Comparison of ENCODE assay signal across 18 cellular contexts in the genomic region with DNA sequence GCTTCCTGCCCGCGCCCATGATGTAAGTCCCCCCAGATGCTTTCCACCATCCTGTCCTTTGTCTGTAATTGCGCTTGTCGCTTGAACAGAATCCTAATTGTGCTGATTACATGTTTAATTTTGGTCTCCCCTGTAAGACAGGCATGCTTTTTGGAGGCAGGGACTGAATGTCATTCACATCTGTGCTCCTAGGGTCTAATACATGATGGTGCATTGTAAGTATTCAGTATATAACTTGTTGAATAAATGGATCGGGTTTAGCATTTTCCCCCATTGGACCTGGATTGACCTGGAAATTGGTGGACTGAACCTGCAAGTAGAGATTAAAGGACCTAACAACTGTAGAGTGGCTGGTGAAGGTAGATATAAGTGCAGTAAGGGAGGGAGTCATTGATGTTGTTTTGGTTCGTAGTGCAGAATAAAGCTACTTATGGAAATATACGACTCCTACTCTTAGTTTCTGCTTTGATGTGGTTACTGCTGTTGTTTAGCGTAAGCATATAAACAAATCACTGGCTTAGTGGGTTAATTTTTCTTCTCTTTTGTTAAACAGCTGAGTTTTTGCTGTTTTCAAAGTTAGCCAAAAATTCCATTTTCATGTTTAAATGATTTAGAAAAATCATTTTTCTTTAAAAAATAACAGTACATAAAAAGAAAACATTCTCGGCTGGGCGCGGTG. TPM values are rescaled to one million over a fixed set of nuclear protein-coding genes. Genes with fewer than 3 reads are reported as not detected.
DNase-seq lines count a peak whose midpoint lies in the region; ATAC-seq and TF ChIP-seq lines count a peak whose summit lies in the region.
"Had no signal": no experiment of that assay in that cellular context is flagged by ENCODE, and none has a peak within 500 bp of the region (broad histone marks: within the 10 kb centered on the region; RNA-seq: fewer than 3 reads in every experiment).

No MANE protein-coding gene starts in this region.

- POLR2A ChIA-PET in AG04450 (lab: Yijun Ruan, JAX): interaction anchor here (1.4 kb wide), 1 partner anchor 44 kb away, joined by 3 read pairs; no protein-coding TSS in a partner anchor

- TF ChIP-seq CTCF in AG04450 (IDR thresholded peaks at IDR 0.05; ENCODE audit: low read depth, low read length): no peak
- no peak for TF ChIP-seq CTCF in HFFc6 (IDR thresholded peaks at IDR 0.05)
- TF ChIP-seq CTCF in esophagus muscularis mucosa (IDR thresholded peaks at IDR 0.05): no peak

- DNase-seq in AG04450 (ENCODE audit: low read depth, low spot score) (no peak), HFFc6 (no peak), esophagus muscularis mucosa (ENCODE audit: extremely low spot score) (no peak), ureter (ENCODE audit: low spot score) (no peak), erythroblast (lab: John Stamatoyannopoulos, UW) (no peak)
- DNase-seq: activated naive CD4-positive, alpha-beta T cell treated with Interleukin-2 at 50 U/mL for 16 hours; amygdala; central memory CD4-positive, alpha-beta T cell; KG1; naive B cell; spleen; stimulated activated CD4-positive, alpha-beta T cell treated with anti-CD3 and anti-CD28 coated beads, Interleukin-4, amount 100 ng/mL, for 4 hours had no signal

- H3K4me1 Mint-ChIP-seq in HFFc6 (ENCODE audit: low read depth): peaks cover 96% of the 10 kb centered on the region

- peaks cover 74 to 98% (median 90%) of the 10 kb centered on the region in 4 donors for H3K4me1 ChIP-seq in esophagus muscularis mucosa
- H3K4me1 ChIP-seq in rectal smooth muscle tissue (ENCODE audit: control insufficient read depth, insufficient read depth, low read length): peaks cover 30% of the 10 kb centered on the region
- H3K4me1 ChIP-seq: parathyroid adenoma had no signal

- peaks cover 61% of the 10 kb centered on the region for H3K36me3 Mint-ChIP-seq in HFFc6 (ENCODE audit: low read depth)
- H3K36me3 Mint-ChIP-seq: naive B cell had no signal

- H3K9me3 Mint-ChIP-seq in HFFc6: no peaks in the 10 kb centered on the region
- H3K9me3 Mint-ChIP-seq: naive B cell; T-helper 1 cell treated with Interleukin-12 subunit alpha and Interleukin-12 subunit beta and Interleukin-4 antibody, amounts not matched to agents 30 μg/mL and 1 μg/mL, for 36 hours had no signal

- peak overlapping the region; percentile 79 for H3K27ac Mint-ChIP-seq in HFFc6
- H3K27ac Mint-ChIP-seq: T-helper 1 cell treated with Interleukin-12 subunit alpha and Interleukin-12 subunit beta and Interleukin-4 antibody, amounts not matched to agents 30 μg/mL and 1 μg/mL, for 36 hours had no signal

- H3K27me3 ChIP-seq in AG04450 (ENCODE audit: control insufficient read depth, insufficient read depth, low read length): no peaks in the 10 kb centered on the region
- H3K27me3 ChIP-seq in esophagus muscularis mucosa: no peaks in the 10 kb centered on the region
- H3K27me3 ChIP-seq in rectal smooth muscle tissue (ENCODE audit: control insufficient read depth, insufficient read depth, low read length): no peaks in the 10 kb centered on the region
- H3K27me3 ChIP-seq: spleen, suprapubic skin had no signal

- H3K27me3 Mint-ChIP-seq in HFFc6 (ENCODE audit: insufficient read depth): peaks cover 13% of the 10 kb centered on the region
- H3K27me3 Mint-ChIP-seq: naive B cell had no signal

- TF ChIP-seq EP300 in esophagus muscularis mucosa (IDR thresholded peaks at IDR 0.05): no peak

- 95% methylated on average over 11 of the region's 11 CpGs for WGBS in esophagus muscularis mucosa

- ATAC-seq in HG03280 (IDR thresholded peaks at IDR 0.05; ENCODE audit: unreplicated experiment): no peak
- ATAC-seq in GM18502 (IDR thresholded peaks at IDR 0.05; ENCODE audit: poor library complexity, unreplicated experiment): no peak

- CTCF ChIA-PET in AG04450 (lab: Charles Lee): interaction anchor here (0.6 to 1.4 kb wide), 2 partner anchors 70 to 142 kb away, joined by 3 to 5 read pairs; no protein-coding TSS in a partner anchor

- 0 out of 2 replicates have a peak overlapping the region, but pooled peaks have one; percentile 9 for H3K4me3 Mint-ChIP-seq in HFFc6
- H3K4me3 Mint-ChIP-seq: naive B cell; T-helper 1 cell treated with Interleukin-12 subunit alpha and Interleukin-12 subunit beta and Interleukin-4 antibody, amounts not matched to agents 30 μg/mL and 1 μg/mL, for 36 hours had no signal

- TF ChIP-seq POLR2A in esophagus muscularis mucosa (IDR thresholded peaks at IDR 0.05; ENCODE audit: low read depth) (no peak), erythroblast (IDR thresholded peaks at IDR 0.05; ENCODE audit: low read length) (no peak)

- intact Hi-C loops in esophagus muscularis mucosa (cut with DNase I): no loop called here

- no peak overlapping the region for H3K4me3 ChIP-seq in AG04450 (ENCODE audit: low read depth, low read length)
- H3K4me3 ChIP-seq in esophagus muscularis mucosa: no peak overlapping the region
- no peak overlapping the region for H3K4me3 ChIP-seq in rectal smooth muscle tissue (ENCODE audit: low read length)
- H3K4me3 ChIP-seq: spleen, suprapubic skin had no signal

- H3K9ac ChIP-seq in rectal smooth muscle tissue (ENCODE audit: low read length): no peak overlapping the region
- H3K9ac ChIP-seq: parathyroid adenoma had no signal

- H3K36me3 ChIP-seq in esophagus muscularis mucosa: no peaks in the 10 kb centered on the region
- H3K36me3 ChIP-seq in rectal smooth muscle tissue (ENCODE audit: control insufficient read depth, insufficient read depth, low read length): no peaks in the 10 kb centered on the region
- H3K36me3 ChIP-seq: spleen, suprapubic skin had no signal

- H3K27ac ChIP-seq in AG04450 (ENCODE audit: low read depth, low read length): peak overlapping the region; percentile 32
- H3K27ac ChIP-seq in esophagus muscularis mucosa (replicated peaks in 1 of 4): peak overlapping the region; percentile 31 to 64 (median 56)
- peak overlapping the region; percentile 38 for H3K27ac ChIP-seq in rectal smooth muscle tissue (ENCODE audit: low read depth, low read length)
- H3K27ac ChIP-seq: parathyroid adenoma, suprapubic skin had no signal

- H3K9me3 ChIP-seq in AG04450 (ENCODE audit: control insufficient read depth, insufficient read depth, low read length) (no peaks in the 10 kb centered on the region), esophagus muscularis mucosa (no peaks in the 10 kb centered on the region)
- H3K9me3 ChIP-seq: spleen, suprapubic skin had no signal

RNA-seq across cellular contexts. Expression of a gene that starts 57.3 kb away (rescaled TPM):
- polyA plus RNA-seq in AG04450 (2011; rRNA removed): 268 TPM in 2 replicates
- polyA minus RNA-seq in AG04450 (2011; rRNA and poly(A)+ RNA removed): 933 and 1,222 TPM in 2 replicates
- total RNA-seq in HFFc6 (2021; fragmentation: NEBNext Ultra II Directional; extraction: Animal tissue kit (Norgen Biotek cat#: 25700)): 100 to 1,000 TPM; 167 to 219 (median 190) TPM
- total RNA-seq in esophagus muscularis mucosa (100 to 1,000 TPM; 112 to 155 (median 145) TPM), ureter (216 TPM)
